ENCODE assay signal across 16 cellular contexts in the genomic region with DNA sequence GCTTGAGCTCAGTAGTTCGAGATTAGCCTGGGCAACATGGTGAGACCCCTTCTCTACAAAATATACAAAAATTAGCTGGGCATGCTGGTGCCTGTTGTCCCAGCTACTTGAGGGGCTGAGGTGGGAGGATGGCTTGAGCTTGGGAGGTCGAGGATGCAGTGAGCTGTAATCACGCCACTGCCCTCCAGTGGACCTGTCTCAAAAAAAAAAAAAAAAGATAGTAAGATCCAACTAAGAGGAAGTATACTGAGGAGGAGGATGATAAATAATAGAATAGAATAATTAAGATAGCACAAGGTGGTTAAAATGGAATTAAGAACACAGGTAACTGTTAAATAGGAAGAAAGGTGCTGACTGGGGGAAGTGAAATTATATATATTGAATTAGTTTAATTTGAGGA. TPM values are rescaled to one million over a fixed set of nuclear protein-coding genes. Genes with fewer than 3 reads are reported as not detected.
DNase-seq lines count a peak whose midpoint lies in the region; ATAC-seq, FAIRE-seq and TF ChIP-seq lines count a peak whose summit lies in the region.
"Had no signal": no experiment of that assay in that cellular context is flagged by ENCODE, and none has a peak within 500 bp of the region (broad histone marks: within the 10 kb centered on the region; RNA-seq: fewer than 3 reads in every experiment).

No MANE protein-coding gene starts in this region.

- CTCF ChIA-PET in A549 (lab: Yijun Ruan, JAX), result interaction anchor here (0.7 to 1.5 kb wide), 2 partner anchors 68 to 300 kb away, joined by 3 read pairs; no protein-coding TSS in a partner anchor
- CTCF ChIA-PET in naive thymus-derived CD4-positive, alpha-beta T cell (lab: Charles Lee), result no interaction called here

- ATAC-seq in A549, result peak; percentile 39 to 79; a peak in 3 of 6 replicates
- ATAC-seq in GM21619 (IDR thresholded peaks at IDR 0.05; ENCODE audit: unreplicated experiment), result no peak
- no peak for ATAC-seq in naive thymus-derived CD4-positive, alpha-beta T cell

- DNase-seq in A549 (ENCODE audit: low read depth in 1 of 2, low spot score in 1 of 2) (peak in 1 of 2 experiments; percentile 33), EL (peak; percentile 3), endodermal cell (peak; percentile 48), sigmoid colon (no peak), GM10266 (ENCODE audit: extremely low spot score) (no peak)
- DNase-seq in naive thymus-derived CD4-positive, alpha-beta T cell, result no peak
- DNase-seq: activated gamma-delta T cell; C1 segment of cervical spinal cord; NCI-H2171 treated with DMSO at 0.1 percent for 48 hours; Peyer's patch; stimulated activated CD4-positive, alpha-beta T cell treated with anti-CD3 and anti-CD28 coated beads, Interleukin-4, amount 100 ng/mL, for 24 hours; stomach; T-helper 9 cell had no signal

- peaks cover 15% of the 10 kb centered on the region; the same call in 1 of the 2 replicates for H3K27me3 ChIP-seq in OCI-LY3 (ENCODE audit: low read depth, low read length)
- no peaks in the 10 kb centered on the region for H3K27me3 ChIP-seq in endodermal cell (ENCODE audit: control insufficient read depth, insufficient read depth, low read length, poor library complexity, severe bottlenecking)
- H3K27me3 ChIP-seq in sigmoid colon, result no peaks in the 10 kb centered on the region
- H3K27me3 ChIP-seq in naive thymus-derived CD4-positive, alpha-beta T cell (ENCODE audit: control insufficient read depth in 2 of 2, insufficient read depth in 2 of 2, low read length in 2 of 2), result no peaks in the 10 kb centered on the region
- H3K27me3 ChIP-seq: Peyer's patch, stomach had no signal

- H3K4me3 Mint-ChIP-seq in endodermal cell, result no peak overlapping the region
- H3K4me3 Mint-ChIP-seq in naive thymus-derived CD4-positive, alpha-beta T cell, result no peak overlapping the region

- TF ChIP-seq CTCF in A549 (IDR thresholded peaks at IDR 0.05), result peak; percentile 32; the same call in 1 of the 3 replicates
- TF ChIP-seq CTCF in OCI-LY3 (IDR thresholded peaks at IDR 0.05; ENCODE audit: low read depth, low read length), result peak; percentile 39
- TF ChIP-seq CTCF in endodermal cell (conservative IDR thresholded peaks at IDR 0.05), result peak; percentile 40
- no peak for TF ChIP-seq CTCF in sigmoid colon (IDR thresholded peaks at IDR 0.05)
- TF ChIP-seq CTCF in GM10266 (IDR thresholded peaks at IDR 0.05; ENCODE audit: control insufficient read depth, insufficient read depth, low read depth, missing control alignments), result no peak

- H3K4me2 ChIP-seq in A549 (no peak overlapping the region), OCI-LY3 (ENCODE audit: low read length) (peak overlapping the region; percentile 76)

- intact Hi-C loops in sigmoid colon (cut with DNase I), result no loop called here
- intact Hi-C loops in naive thymus-derived CD4-positive, alpha-beta T cell (cut with micrococcal nuclease), result loop anchor here in 1 of 2 donors (2.0 to 5.0 kb wide), 3 partner anchors 19 to 240 kb away; partner anchors contain the start of gene SRP54

- H3K27ac ChIP-seq in A549 (no peak overlapping the region), OCI-LY3 (ENCODE audit: low read length) (no peak overlapping the region), endodermal cell (ENCODE audit: low read depth, low read length) (no peak overlapping the region), sigmoid colon (no peak overlapping the region)
- no peak overlapping the region for H3K27ac ChIP-seq in naive thymus-derived CD4-positive, alpha-beta T cell (ENCODE audit: low read depth, low read length)
- H3K27ac ChIP-seq: Peyer's patch, stomach had no signal

- H3K79me2 ChIP-seq in OCI-LY3 (ENCODE audit: low read length), result no peaks in the 10 kb centered on the region

- H4K20me1 ChIP-seq in OCI-LY3 (ENCODE audit: insufficient read depth, low read length), result no peaks in the 10 kb centered on the region

- no peaks in the 10 kb centered on the region for H3K9me3 ChIP-seq in A549
- no peaks in the 10 kb centered on the region for H3K9me3 ChIP-seq in OCI-LY3 (ENCODE audit: insufficient read depth, low read length)
- H3K9me3 ChIP-seq in endodermal cell (ENCODE audit: control insufficient read depth, low read length), result no peaks in the 10 kb centered on the region
- no peaks in the 10 kb centered on the region for H3K9me3 ChIP-seq in sigmoid colon
- no peaks in the 10 kb centered on the region for H3K9me3 ChIP-seq in naive thymus-derived CD4-positive, alpha-beta T cell (ENCODE audit: control insufficient read depth in 2 of 3, low read length in 3 of 3)
- H3K9me3 ChIP-seq: Peyer's patch, stomach had no signal

- H3K9me3 Mint-ChIP-seq in endodermal cell, result no peaks in the 10 kb centered on the region
- H3K9me3 Mint-ChIP-seq in naive thymus-derived CD4-positive, alpha-beta T cell, result no peaks in the 10 kb centered on the region

- POLR2A ChIA-PET in A549 (lab: Yijun Ruan, JAX), result no interaction called here
- POLR2A ChIA-PET in naive thymus-derived CD4-positive, alpha-beta T cell (lab: Charles Lee), result interaction anchor here (0.6 kb wide), 1 partner anchor 70 kb away, joined by 3 read pairs; the partner anchor contains the start of gene SRP54

- H2AFZ ChIP-seq in OCI-LY3 (ENCODE audit: low read depth, low read length), result no peak overlapping the region

- H3K4me1 Mint-ChIP-seq in endodermal cell, result no peaks in the 10 kb centered on the region
- peaks cover 0 to 10% (median 0%) of the 10 kb centered on the region in 7 donors for H3K4me1 Mint-ChIP-seq in naive thymus-derived CD4-positive, alpha-beta T cell

- no peak overlapping the region for H3K27ac Mint-ChIP-seq in endodermal cell
- peak overlapping the region in 4 of 9 donors; percentile 2 to 71 (median 10) for H3K27ac Mint-ChIP-seq in naive thymus-derived CD4-positive, alpha-beta T cell

- FAIRE-seq in A549 (lab: Jason Lieb, UNC), result no peak
- FAIRE-seq: bronchial epithelial cell had no signal

- TF ChIP-seq POLR2A in A549 (IDR thresholded peaks at IDR 0.05; ENCODE audit: low read length), result no peak
- TF ChIP-seq POLR2A in sigmoid colon (IDR thresholded peaks at IDR 0.05), result no peak

- peak; percentile 41 to 46; a peak in 4 of 5 replicates for TF ChIP-seq RAD21 in A549 (conservative IDR thresholded peaks at IDR 0.05 in 1 of 2, IDR thresholded peaks at IDR 0.05 in 1 of 2)

- H3K36me3 ChIP-seq in OCI-LY3 (replicated peaks; ENCODE audit: low read depth, low read length) (no peaks in the 10 kb centered on the region), endodermal cell (ENCODE audit: control insufficient read depth, insufficient read depth, low read length) (no peaks in the 10 kb centered on the region), sigmoid colon (no peaks in the 10 kb centered on the region)
- no peaks in the 10 kb centered on the region for H3K36me3 ChIP-seq in naive thymus-derived CD4-positive, alpha-beta T cell (ENCODE audit: control insufficient read depth in 2 of 3, insufficient read depth in 3 of 3, low read length in 3 of 3)
- H3K36me3 ChIP-seq: Peyer's patch, stomach had no signal

- no peaks in the 10 kb centered on the region for H3K36me3 Mint-ChIP-seq in endodermal cell (ENCODE audit: low read depth)
- H3K36me3 Mint-ChIP-seq in naive thymus-derived CD4-positive, alpha-beta T cell, result peaks cover 0 to 3% (median 0%) of the 10 kb centered on the region in 5 donors

- TF ChIP-seq EP300 in A549 (IDR thresholded peaks at IDR 0.05), result no peak
- TF ChIP-seq EP300 in sigmoid colon (IDR thresholded peaks at IDR 0.05), result no peak

- WGBS in A549 (ENCODE audit: missing lambda C conversion rate), result 54% methylated on average over 3 of the region's 3 CpGs
- 66 to 71% methylated on average over 3 of the region's 3 CpGs for WGBS in endodermal cell (ENCODE audit: insufficient coverage in 1 of 2, insufficient read length in 1 of 2), 2 experiments
- WGBS in sigmoid colon, 2 donors, result 69 to 72% methylated on average over 3 of the region's 3 CpGs

- no peaks in the 10 kb centered on the region for H3K27me3 Mint-ChIP-seq in endodermal cell (ENCODE audit: insufficient read depth)
- H3K27me3 Mint-ChIP-seq in naive thymus-derived CD4-positive, alpha-beta T cell, result no peaks in the 10 kb centered on the region

- H3K4me3 ChIP-seq in A549, result no peak overlapping the region
- H3K4me3 ChIP-seq in OCI-LY3 (ENCODE audit: low read length), result peak overlapping the region; percentile 61
- H3K4me3 ChIP-seq in endodermal cell (ENCODE audit: low read length), result no peak overlapping the region
- H3K4me3 ChIP-seq in sigmoid colon, result no peak overlapping the region
- H3K4me3 ChIP-seq in naive thymus-derived CD4-positive, alpha-beta T cell (ENCODE audit: low read length), result no peak overlapping the region
- H3K4me3 ChIP-seq: Peyer's patch, stomach had no signal

- H3K9ac ChIP-seq in OCI-LY3 (ENCODE audit: low read length) (no peak overlapping the region), endodermal cell (ENCODE audit: extremely low read depth, low read length, poor library complexity, severe bottlenecking) (no peak overlapping the region)

- H3K4me1 ChIP-seq in A549 (peaks cover 6% of the 10 kb centered on the region; the same call in 2 of the 3 replicates), OCI-LY3 (ENCODE audit: low read length) (peaks cover 18% of the 10 kb centered on the region), endodermal cell (ENCODE audit: control insufficient read depth, insufficient read depth, low read length) (no peaks in the 10 kb centered on the region), sigmoid colon (no peaks in the 10 kb centered on the region)
- no peaks in the 10 kb centered on the region for H3K4me1 ChIP-seq in naive thymus-derived CD4-positive, alpha-beta T cell (ENCODE audit: control insufficient read depth in 2 of 2, insufficient read depth in 2 of 2, low read length in 2 of 2)
- H3K4me1 ChIP-seq: Peyer's patch, stomach had no signal

TF ChIP-seq in A549, 52 proteins besides CTCF, POLR2A, EP300 and RAD21:
- TF ChIP-seq RNF2 (IDR thresholded peaks at IDR 0.05; ENCODE audit: borderline replicate concordance, low read depth) (no peak), HEYL (CRISPR knock-in tag; IDR thresholded peaks at IDR 0.05) (no peak), SMC3 (IDR thresholded peaks at IDR 0.05) (peak; percentile 16; the same call in 1 of the 3 replicates)

RNA-seq across cellular contexts. Expression of gene BAZ1A, which starts 37.0 kb away (rescaled TPM):
- polyA plus RNA-seq in A549 (2011; rRNA removed), result 35.0 and 38.2 TPM in 2 replicates
- 10.3 and 10.7 TPM in 2 replicates for polyA plus RNA-seq in A549 (2012; cell fraction: cytosol; rRNA removed)
- 7.8 and 9.2 TPM in 2 replicates for polyA plus RNA-seq in A549 (2012; cell fraction: nucleus; rRNA removed)
- 32.4 to 33.7 TPM (median 32.9 TPM) in 3 replicates for polyA plus RNA-seq in A549 (2017; fragmentation: RNase III; extraction: RNeasy Plus Mini Kit Qiagen cat#74134 plus additional on column Dnase treatment)
- 12.2 and 21.2 TPM in 2 replicates for polyA minus RNA-seq in A549 (2011; rRNA and poly(A)+ RNA removed)
- 10 to 100 TPM; 22.3 to 23.3 TPM for total RNA-seq in endodermal cell
- polyA plus RNA-seq in endodermal cell (2013, experiment 1 of 2), result 32.7 TPM
- polyA plus RNA-seq in endodermal cell (2013, experiment 2 of 2), result 28.4 TPM
- 10 to 100 TPM; 18.2 to 25.2 (median 21.6) TPM for total RNA-seq in sigmoid colon
- polyA plus RNA-seq in sigmoid colon, result 10 to 100 TPM; 22.4 to 73.1 (median 31.8) TPM
- 10 to 100 TPM; 47.4 to 62.5 (median 53.3) TPM for total RNA-seq in naive thymus-derived CD4-positive, alpha-beta T cell
- polyA plus RNA-seq in naive thymus-derived CD4-positive, alpha-beta T cell, result 10 to 100 TPM; 10.3 to 14.1 TPM

Comparison
In these comparisons a context has a peak if more than half of its experiments do, and no peak if none do; other contexts are left out.
1. ATAC-seq: peak in A549 (2 of 2); none in GM21619 (single experiment) and naive thymus-derived CD4-positive, alpha-beta T cell (single experiment).
2. DNase-seq: peak in EL (single experiment) and endodermal cell (single experiment); none in sigmoid colon (single experiment), naive thymus-derived CD4-positive, alpha-beta T cell (0 of 9) and GM10266 (single experiment).
3. CTCF ChIP-seq: peak in A549 (single experiment), OCI-LY3 (single experiment) and endodermal cell (single experiment); none in sigmoid colon (0 of 4) and GM10266 (single experiment).